Comparison of ENCODE assay signal across 1 cellular context in the genomic region with DNA sequence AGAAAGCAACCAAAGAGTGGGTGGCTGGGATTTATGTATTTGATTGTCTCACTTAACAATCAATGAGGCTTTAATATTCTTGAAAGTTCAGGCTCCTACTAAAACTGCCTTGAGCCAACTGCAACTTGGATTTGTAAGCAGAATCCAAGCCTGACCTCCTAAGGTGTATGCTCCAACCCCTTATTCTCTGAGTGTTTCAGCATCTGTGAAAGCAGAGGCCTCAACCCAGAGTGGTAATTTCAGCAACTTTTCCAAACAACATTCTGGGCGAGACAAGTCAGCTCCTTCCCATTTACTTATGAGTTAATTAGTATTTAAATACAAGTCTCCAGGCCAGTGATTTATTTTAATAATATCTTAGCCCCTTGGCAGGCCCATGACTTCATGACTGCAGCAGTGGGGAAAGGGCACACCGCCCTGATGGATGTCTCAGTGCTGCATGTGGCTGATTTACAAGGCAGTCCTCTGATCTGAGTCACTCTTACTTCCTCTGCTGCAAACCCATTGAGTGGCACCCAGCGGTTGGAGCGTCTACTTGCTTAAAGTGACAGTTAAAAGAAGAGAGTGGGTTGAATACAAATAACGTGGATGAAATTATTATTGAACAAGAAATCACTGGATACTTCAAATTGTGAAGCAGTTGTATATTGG.
A peak's percentile ranks its signal among the peaks of the same experiment; 100 is the strongest.
TF ChIP-seq lines count a peak whose summit lies in the region.

No MANE protein-coding gene starts in this region.

TF ChIP-seq in SK-N-SH, 30 proteins besides CTCF, POLR2A, EP300 and RAD21 (continued from another document):
- TF ChIP-seq, protein P1, sequence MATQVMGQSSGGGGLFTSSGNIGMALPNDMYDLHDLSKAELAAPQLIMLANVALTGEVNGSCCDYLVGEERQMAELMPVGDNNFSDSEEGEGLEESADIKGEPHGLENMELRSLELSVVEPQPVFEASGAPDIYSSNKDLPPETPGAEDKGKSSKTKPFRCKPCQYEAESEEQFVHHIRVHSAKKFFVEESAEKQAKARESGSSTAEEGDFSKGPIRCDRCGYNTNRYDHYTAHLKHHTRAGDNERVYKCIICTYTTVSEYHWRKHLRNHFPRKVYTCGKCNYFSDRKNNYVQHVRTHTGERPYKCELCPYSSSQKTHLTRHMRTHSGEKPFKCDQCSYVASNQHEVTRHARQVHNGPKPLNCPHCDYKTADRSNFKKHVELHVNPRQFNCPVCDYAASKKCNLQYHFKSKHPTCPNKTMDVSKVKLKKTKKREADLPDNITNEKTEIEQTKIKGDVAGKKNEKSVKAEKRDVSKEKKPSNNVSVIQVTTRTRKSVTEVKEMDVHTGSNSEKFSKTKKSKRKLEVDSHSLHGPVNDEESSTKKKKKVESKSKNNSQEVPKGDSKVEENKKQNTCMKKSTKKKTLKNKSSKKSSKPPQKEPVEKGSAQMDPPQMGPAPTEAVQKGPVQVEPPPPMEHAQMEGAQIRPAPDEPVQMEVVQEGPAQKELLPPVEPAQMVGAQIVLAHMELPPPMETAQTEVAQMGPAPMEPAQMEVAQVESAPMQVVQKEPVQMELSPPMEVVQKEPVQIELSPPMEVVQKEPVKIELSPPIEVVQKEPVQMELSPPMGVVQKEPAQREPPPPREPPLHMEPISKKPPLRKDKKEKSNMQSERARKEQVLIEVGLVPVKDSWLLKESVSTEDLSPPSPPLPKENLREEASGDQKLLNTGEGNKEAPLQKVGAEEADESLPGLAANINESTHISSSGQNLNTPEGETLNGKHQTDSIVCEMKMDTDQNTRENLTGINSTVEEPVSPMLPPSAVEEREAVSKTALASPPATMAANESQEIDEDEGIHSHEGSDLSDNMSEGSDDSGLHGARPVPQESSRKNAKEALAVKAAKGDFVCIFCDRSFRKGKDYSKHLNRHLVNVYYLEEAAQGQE (IDR thresholded peaks at IDR 0.05; ENCODE audit: low read depth, low read length): 0 out of 2 replicates have a peak, but pooled peaks have one; percentile 21
- TF ChIP-seq MAX (IDR thresholded peaks at IDR 0.05; ENCODE audit: low read depth) (peak; percentile 90), FOSL2 (IDR thresholded peaks at IDR 0.05; ENCODE audit: borderline replicate concordance, low read depth) (peak; percentile 96), MXI1 (IDR thresholded peaks at IDR 0.05; ENCODE audit: low read depth, low read length) (no peak), NRF1 (IDR thresholded peaks at IDR 0.05; ENCODE audit: low read depth, low read length) (no peak), RFX5 (IDR thresholded peaks at IDR 0.05; ENCODE audit: low read length) (no peak), SMC3 (IDR thresholded peaks at IDR 0.05; ENCODE audit: low read depth, low read length) (no peak), NFIC (IDR thresholded peaks at IDR 0.05; ENCODE audit: borderline replicate concordance) (peak; percentile 83), SIN3A (IDR thresholded peaks at IDR 0.05; ENCODE audit: borderline replicate concordance, low read depth, low read length) (peak; percentile 83; the same call in 1 of the 2 replicates), TAF1 (IDR thresholded peaks at IDR 0.05; ENCODE audit: borderline replicate concordance, low read depth, low read length) (no peak), CHD2 (IDR thresholded peaks at IDR 0.05; ENCODE audit: low read length, partially characterized antibody) (no peak), TCF12 (IDR thresholded peaks at IDR 0.05) (peak; percentile 85), PBX3 (IDR thresholded peaks at IDR 0.05) (peak; percentile 98), GABPA (IDR thresholded peaks at IDR 0.05; ENCODE audit: low read depth) (peak; percentile 34)
- TF ChIP-seq, protein P2, sequence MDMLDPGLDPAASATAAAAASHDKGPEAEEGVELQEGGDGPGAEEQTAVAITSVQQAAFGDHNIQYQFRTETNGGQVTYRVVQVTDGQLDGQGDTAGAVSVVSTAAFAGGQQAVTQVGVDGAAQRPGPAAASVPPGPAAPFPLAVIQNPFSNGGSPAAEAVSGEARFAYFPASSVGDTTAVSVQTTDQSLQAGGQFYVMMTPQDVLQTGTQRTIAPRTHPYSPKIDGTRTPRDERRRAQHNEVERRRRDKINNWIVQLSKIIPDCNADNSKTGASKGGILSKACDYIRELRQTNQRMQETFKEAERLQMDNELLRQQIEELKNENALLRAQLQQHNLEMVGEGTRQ (IDR thresholded peaks at IDR 0.05; ENCODE audit: borderline replicate concordance, low read depth, low read length): no peak
